27 cellular contexts compared by ENCODE assay signal in genomic region chr3:177147790-177148189, GRCh38. TPM values are rescaled to one million over a fixed set of nuclear protein-coding genes. Genes with fewer than 3 reads are reported as not detected.
DNase-seq lines count a peak whose midpoint lies in the region; ATAC-seq, FAIRE-seq and TF ChIP-seq lines count a peak whose summit lies in the region.
"Had no signal": no experiment of that assay in that cellular context is flagged by ENCODE, and none has a peak within 500 bp of the region (broad histone marks: within the 10 kb centered on the region; RNA-seq: fewer than 3 reads in every experiment).

No MANE protein-coding gene starts in this region.

- no peaks in the 10 kb centered on the region for H3K27me3 Mint-ChIP-seq in T-helper 1 cell treated with Interleukin-12 subunit alpha and Interleukin-12 subunit beta and Interleukin-4 antibody, amounts not matched to agents 30 μg/mL and 1 μg/mL, for 36 hours (ENCODE audit: low read depth)
- no peaks in the 10 kb centered on the region for H3K27me3 Mint-ChIP-seq in nephron progenitor cell (ENCODE audit: low read depth, poor library complexity)
- H3K27me3 Mint-ChIP-seq: activated CD4-positive, alpha-beta memory T cell treated with anti-CD3 and anti-CD28 coated beads for 36 hours had no signal

- intact Hi-C loops in GM12878 (cut with micrococcal nuclease; ENCODE audit: unreplicated experiment): loop anchor here (5.0 kb wide), 2 partner anchors 50 to 100 kb away; partner anchors contain the start of gene TBL1XR1

- H3K27ac ChIP-seq in MM.1S (ENCODE audit: low read length): peak overlapping the region; percentile 90; the same call in 1 of the 2 replicates
- H3K27ac ChIP-seq in GM12878 (ENCODE audit: control insufficient read depth, insufficient read depth): peak overlapping the region; percentile 4; the same call in 1 of the 2 replicates
- H3K27ac ChIP-seq: 22Rv1, tibial nerve had no signal

- H3K27me3 ChIP-seq in MM.1S (replicated peaks; ENCODE audit: insufficient read depth, low read length) (no peaks in the 10 kb centered on the region), GM12878 (replicated peaks in 1 of 2; ENCODE audit: control insufficient read depth in 2 of 2, insufficient read depth in 2 of 2, low read length in 1 of 2) (no peaks in the 10 kb centered on the region)
- H3K27me3 ChIP-seq: tibial nerve had no signal

- BruUV-seq in GM12878 (replicated peaks; lab: Mats Ljungman, UMichigan): no TSS peak

- peak overlapping the region; percentile 29 for H3K27ac Mint-ChIP-seq in T-helper 1 cell treated with Interleukin-12 subunit alpha and Interleukin-12 subunit beta and Interleukin-4 antibody, amounts not matched to agents 30 μg/mL and 1 μg/mL, for 36 hours
- H3K27ac Mint-ChIP-seq in nephron progenitor cell: peak overlapping the region; percentile 92
- H3K27ac Mint-ChIP-seq: activated CD4-positive, alpha-beta memory T cell treated with anti-CD3 and anti-CD28 coated beads for 36 hours had no signal

- no peak for TF ChIP-seq POLR2A in GM12878 (IDR thresholded peaks at IDR 0.05; ENCODE audit: low read depth, low read length)

- POLR2A ChIA-PET in GM12878 (lab: Charles Lee): interaction anchor here (0.8 kb wide), 1 partner anchor 212 kb away, joined by 3 read pairs; no protein-coding TSS in a partner anchor

- H3K79me2 ChIP-seq in MM.1S (ENCODE audit: low read length) (peaks cover 99% of the 10 kb centered on the region), GM12878 (ENCODE audit: control insufficient read depth, insufficient read depth, low read length) (peaks cover 86% of the 10 kb centered on the region)

- peaks cover 26% of the 10 kb centered on the region for H4K20me1 ChIP-seq in MM.1S (ENCODE audit: insufficient read depth, low read length)
- peaks cover 5% of the 10 kb centered on the region; the same call in 1 of the 2 replicates for H4K20me1 ChIP-seq in GM12878 (ENCODE audit: control insufficient read depth, insufficient read depth)

- WGBS in GM12878 (ENCODE audit: insufficient coverage, insufficient replicate concordance, low lambda C conversion rate, missing lambda C conversion rate): 95% methylated on average over 1 of the region's 1 CpG

- H3K4me1 Mint-ChIP-seq in T-helper 1 cell treated with Interleukin-12 subunit alpha and Interleukin-12 subunit beta and Interleukin-4 antibody, amounts not matched to agents 30 μg/mL and 1 μg/mL, for 36 hours (ENCODE audit: low read depth): peaks cover 68% of the 10 kb centered on the region
- peaks cover 40% of the 10 kb centered on the region for H3K4me1 Mint-ChIP-seq in nephron progenitor cell

- H3K9ac ChIP-seq in MM.1S (ENCODE audit: low read length) (no peak overlapping the region), GM12878 (ENCODE audit: control insufficient read depth, insufficient read depth, low read length) (no peak overlapping the region)

- TF ChIP-seq EP300 in GM12878 (IDR thresholded peaks at IDR 0.05; ENCODE audit: borderline replicate concordance in 1 of 2, control insufficient read depth in 1 of 2, low read depth in 2 of 2, low read length in 2 of 2): no peak

- H3K4me2 ChIP-seq in MM.1S (ENCODE audit: low read depth, low read length) (peak overlapping the region; percentile 80), GM12878 (ENCODE audit: control insufficient read depth, insufficient read depth) (no peak overlapping the region)

- FAIRE-seq in GM12878 (lab: Jason Lieb, UNC): no peak
- FAIRE-seq: GM19239, small intestine had no signal

- H3K9me2 ChIP-seq in MM.1S (replicated peaks; ENCODE audit: insufficient read depth, low read length): no peaks in the 10 kb centered on the region

- ATAC-seq in GM12878 (no peak), GM19324 (IDR thresholded peaks at IDR 0.05; ENCODE audit: low FRiP score, unreplicated experiment) (no peak), HG03025 (IDR thresholded peaks at IDR 0.05; ENCODE audit: low FRiP score, unreplicated experiment) (no peak)
- ATAC-seq: activated naive CD4-positive, alpha-beta T cell treated with anti-CD3 and anti-CD28 coated beads, Interleukin-2, amount 50 U/mL, for 72 hours; left lobe of liver; Right ventricle myocardium inferior; stimulated activated naive CD8-positive, alpha-beta T cell treated with anti-CD3 and anti-CD28 coated beads, Interleukin-15, Interleukin-2, amounts not matched to agents 100 U/mL and 50 U/mL, for 24 hours had no signal

- no peaks in the 10 kb centered on the region for H3K9me3 Mint-ChIP-seq in T-helper 1 cell treated with Interleukin-12 subunit alpha and Interleukin-12 subunit beta and Interleukin-4 antibody, amounts not matched to agents 30 μg/mL and 1 μg/mL, for 36 hours
- peaks cover 16% of the 10 kb centered on the region for H3K9me3 Mint-ChIP-seq in nephron progenitor cell
- H3K9me3 Mint-ChIP-seq: activated CD4-positive, alpha-beta memory T cell treated with anti-CD3 and anti-CD28 coated beads for 36 hours; activated naive CD4-positive, alpha-beta T cell treated with anti-CD3 and anti-CD28 coated beads, Interleukin-2, amount 50 U/mL, for 72 hours had no signal

- in situ Hi-C loops in GM12878 (cut with MboI): no loop called here

- DNase-seq in T-helper 1 cell (no peak), MM.1S (no peak), GM12878 (ENCODE audit: low read depth, low spot score) (no peak), nephron progenitor cell (no peak), HPDE6-E6E7 (ENCODE audit: extremely low spot score) (no peak)
- DNase-seq: activated CD4-positive, alpha-beta memory T cell treated with anti-CD3 and anti-CD28 coated beads for 36 hours; activated T-cell treated with anti-CD3 and anti-CD28 coated beads, Interleukin-2, amount 50 U/mL, for 1 hour; AML-193; effector CD8-positive, alpha-beta T cell; GDM1; H7; KBM-7; MV-4-11; NCI-H187; small intestine; stimulated activated CD4-positive, alpha-beta T cell treated with anti-CD3 and anti-CD28 coated beads, Interleukin-2, amount 100 ng/mL, for 48 hours; stimulated activated naive CD8-positive, alpha-beta T cell treated with anti-CD3 and anti-CD28 coated beads, Interleukin-15, Interleukin-2, amounts not matched to agents 100 U/mL and 50 U/mL, for 24 hours; SW 1271 had no signal

- peaks cover 76% of the 10 kb centered on the region for H3K4me1 ChIP-seq in MM.1S (ENCODE audit: low read length)
- H3K4me1 ChIP-seq in GM12878 (ENCODE audit: control insufficient read depth, insufficient read depth, low read length): peaks cover 36% of the 10 kb centered on the region

- RAD21 ChIA-PET in GM12878 (lab: Charles Lee; ENCODE audit: unreplicated experiment): interaction anchor here (0.6 to 3.9 kb wide), 2 partner anchors 37 to 47 kb away, joined by 3 to 20 read pairs; no protein-coding TSS in a partner anchor

- TF ChIP-seq CTCF in MM.1S (IDR thresholded peaks at IDR 0.05; ENCODE audit: low read length) (no peak), GM12878 (IDR thresholded peaks at IDR 0.05 in 2 of 3, conservative IDR thresholded peaks at IDR 0.05 in 1 of 3; ENCODE audit: control insufficient read depth in 2 of 3, extremely low read depth in 1 of 3, insufficient read depth in 1 of 3, low read depth in 3 of 3, low read length in 3 of 3) (no peak), nephron progenitor cell (IDR thresholded peaks at IDR 0.05) (no peak)

- SMC1A ChIA-PET in GM12878 (lab: Charles Lee; ENCODE audit: uncharacterized antibody, unreplicated experiment): interaction anchor here (0.6 to 2.1 kb wide), 8 partner anchors 12 to 53 kb away, joined by 3 to 13 read pairs (median 3); no protein-coding TSS in a partner anchor

- H2AFZ ChIP-seq in MM.1S (ENCODE audit: low read length): no peak overlapping the region
- H2AFZ ChIP-seq in GM12878 (ENCODE audit: control insufficient read depth, low read depth, low read length): no peak overlapping the region

- H3K36me3 Mint-ChIP-seq in T-helper 1 cell treated with Interleukin-12 subunit alpha and Interleukin-12 subunit beta and Interleukin-4 antibody, amounts not matched to agents 30 μg/mL and 1 μg/mL, for 36 hours (ENCODE audit: low read depth): peaks cover 6% of the 10 kb centered on the region
- peaks cover 59% of the 10 kb centered on the region for H3K36me3 Mint-ChIP-seq in nephron progenitor cell (ENCODE audit: low read depth)

- H3K4me3 Mint-ChIP-seq in T-helper 1 cell treated with Interleukin-12 subunit alpha and Interleukin-12 subunit beta and Interleukin-4 antibody, amounts not matched to agents 30 μg/mL and 1 μg/mL, for 36 hours: no peak overlapping the region
- no peak overlapping the region for H3K4me3 Mint-ChIP-seq in nephron progenitor cell
- H3K4me3 Mint-ChIP-seq: activated CD4-positive, alpha-beta memory T cell treated with anti-CD3 and anti-CD28 coated beads for 36 hours had no signal

- H3K9me3 ChIP-seq in MM.1S (replicated peaks; ENCODE audit: insufficient read depth, low read length): no peaks in the 10 kb centered on the region
- H3K9me3 ChIP-seq in GM12878 (replicated peaks; ENCODE audit: control insufficient read depth, insufficient read depth, low read length): no peaks in the 10 kb centered on the region
- H3K9me3 ChIP-seq: tibial nerve had no signal

- peaks cover 55% of the 10 kb centered on the region for H3F3A ChIP-seq in MM.1S (ENCODE audit: insufficient read depth, low read length)

- CTCF ChIA-PET in GM12878 (lab: Yijun Ruan, JAX): interaction anchor here (1.0 to 1.6 kb wide), 2 partner anchors 11 to 48 kb away, joined by 3 to 4 read pairs; no protein-coding TSS in a partner anchor

- H3K36me3 ChIP-seq in MM.1S (replicated peaks; ENCODE audit: insufficient read depth, low read length): no peaks in the 10 kb centered on the region; the same call in 1 of the 2 replicates
- H3K36me3 ChIP-seq in GM12878 (ENCODE audit: control insufficient read depth in 2 of 2, insufficient read depth in 2 of 2, low read length in 1 of 2): no peaks in the 10 kb centered on the region; a peak in 1 of 4 replicates
- H3K36me3 ChIP-seq: tibial nerve had no signal

- H3K4me3 ChIP-seq in MM.1S (ENCODE audit: low read length) (no peak overlapping the region), GM12878 (no peak overlapping the region)
- H3K4me3 ChIP-seq: tibial nerve had no signal

- no peak for TF ChIP-seq RAD21 in GM12878 (IDR thresholded peaks at IDR 0.05; ENCODE audit: insufficient read depth, low read depth, low read length)

RNA-seq across cellular contexts. Expression of gene TBL1XR1, which starts 49.5 kb away (rescaled TPM):
- total RNA-seq in GM12878 (2013; cell fraction: nucleolus; rRNA removed): 54.8 and 56.7 TPM in 2 replicates
- 60.6 and 68.7 TPM in 2 replicates for total RNA-seq in GM12878 (2014; rRNA removed)
- total RNA-seq in GM12878 (2014; rRNA removed; fragmentation: Illumina TruSeq; extraction: Trizol): 72.2 and 78.9 TPM in 2 replicates
- 114 and 126 TPM in 2 replicates for total RNA-seq in GM12878 (2021)
- 13.5 TPM for polyA plus RNA-seq in GM12878 (2011; ENCODE audit: low read depth)
- 115 and 133 TPM in 2 replicates for polyA plus RNA-seq in GM12878 (2011; rRNA removed)
- polyA plus RNA-seq in GM12878 (2011; cell fraction: cytosol; rRNA removed): 27.6 and 44.4 TPM in 2 replicates
- polyA plus RNA-seq in GM12878 (2011; cell fraction: nucleus; rRNA removed): 55.1 and 55.3 TPM in 2 replicates
- 31.5 and 35.2 TPM in 2 replicates for polyA plus RNA-seq in GM12878 (2012)
- 41.9 and 53.2 TPM in 2 replicates for polyA plus RNA-seq in GM12878 (2014; fragmentation: Illumina TruSeq; extraction: Trizol)
- polyA plus RNA-seq in GM12878 (2014; fragmentation: Nextera tagmentation; extraction: Ambion mirVana): 10 to 100 TPM; 13.0 to 77.5 TPM
- polyA plus RNA-seq in GM12878 (2014; rRNA removed): 39.6 and 46.8 TPM in 2 replicates
- 10 to 100 TPM; 56.8 to 60.1 TPM for polyA plus RNA-seq in GM12878 (2016; fragmentation: Nextera tagmentation; extraction: Ambion mirVana)
- 233 and 383 TPM in 2 replicates for polyA minus RNA-seq in GM12878 (2011; rRNA and poly(A)+ RNA removed)
- 109 and 146 TPM in 2 replicates for polyA minus RNA-seq in GM12878 (2011; cell fraction: cytosol; rRNA and poly(A)+ RNA removed)
- polyA minus RNA-seq in GM12878 (2011; cell fraction: nucleus; rRNA and poly(A)+ RNA removed): 58.4 and 117 TPM in 2 replicates
